In genomic region chr14:75063491-75064204, GRCh38 we compare ENCODE assay signal across 1 cellular context.
TF ChIP-seq lines count a peak whose summit lies in the region.

Gene ACYP1 (minus strand): TSS chr14:75064024. CDS start chr14:75063553, 471 bp downstream.

TF ChIP-seq in HepG2, 621 proteins besides CTCF, POLR2A, EP300 and RAD21 (continued from another document and continues in another):
- TF ChIP-seq MYC (CRISPR knock-in tag; IDR thresholded peaks at IDR 0.05; ENCODE audit: borderline replicate concordance) (peak; percentile 33; the same call in 1 of the 2 replicates), E2F1 (CRISPR knock-in tag; IDR thresholded peaks at IDR 0.05) (peak; percentile 96), NR2F2 (IDR thresholded peaks at IDR 0.05; ENCODE audit: borderline replicate concordance, low read depth) (no peak), ZNF891 (CRISPR knock-in tag; IDR thresholded peaks at IDR 0.05) (0 out of 2 replicates have a peak, but pooled peaks have one; percentile 41), RNF219 (CRISPR knock-in tag; IDR thresholded peaks at IDR 0.05) (no peak), ZNF652 (CRISPR knock-in tag; IDR thresholded peaks at IDR 0.05; ENCODE audit: borderline replicate concordance, low read depth) (peak; percentile 44; the same call in 1 of the 2 replicates), KAT7 (CRISPR knock-in tag; IDR thresholded peaks at IDR 0.05; ENCODE audit: borderline replicate concordance) (no peak), HIC2 (CRISPR knock-in tag; IDR thresholded peaks at IDR 0.05; ENCODE audit: low read depth) (no peak), ZNF512 (CRISPR knock-in tag; IDR thresholded peaks at IDR 0.05) (no peak), KAT2B (IDR thresholded peaks at IDR 0.05; ENCODE audit: borderline replicate concordance, low read depth, low read length) (no peak), ZNF570 (CRISPR knock-in tag; IDR thresholded peaks at IDR 0.05; ENCODE audit: borderline replicate concordance) (no peak), HMGXB3 (CRISPR knock-in tag; IDR thresholded peaks at IDR 0.05; ENCODE audit: borderline replicate concordance) (no peak), FOXK1 (CRISPR knock-in tag; IDR thresholded peaks at IDR 0.05; ENCODE audit: borderline replicate concordance, low read depth) (peak; percentile 58; the same call in 1 of the 2 replicates), TFDP1 (CRISPR knock-in tag; IDR thresholded peaks at IDR 0.05; ENCODE audit: borderline replicate concordance) (peak; percentile 83; the same call in 1 of the 2 replicates), MLX (CRISPR knock-in tag; IDR thresholded peaks at IDR 0.05) (no peak), DMAP1 (CRISPR knock-in tag; IDR thresholded peaks at IDR 0.05) (peak; percentile 66; the same call in 1 of the 2 replicates), ZNF230 (CRISPR knock-in tag; IDR thresholded peaks at IDR 0.05) (0 out of 2 replicates have a peak, but pooled peaks have one; percentile 23), HDAC1 (CRISPR knock-in tag; IDR thresholded peaks at IDR 0.05) (peak; percentile 85), KDM2A (CRISPR knock-in tag; IDR thresholded peaks at IDR 0.05; ENCODE audit: borderline replicate concordance, low read depth) (peak; percentile 67; the same call in 1 of the 2 replicates), ETS1 (CRISPR knock-in tag; IDR thresholded peaks at IDR 0.05) (no peak), NFYC (CRISPR knock-in tag; IDR thresholded peaks at IDR 0.05) (peak; percentile 98), RARA (CRISPR knock-in tag; IDR thresholded peaks at IDR 0.05) (0 out of 2 replicates have a peak, but pooled peaks have one; percentile 11), THAP9 (CRISPR knock-in tag; IDR thresholded peaks at IDR 0.05; ENCODE audit: borderline replicate concordance) (peak; percentile 42; the same call in 1 of the 2 replicates), CREB1 (IDR thresholded peaks at IDR 0.05) (peak; percentile 16; the same call in 1 of the 2 replicates), CREB1 (CRISPR knock-in tag; IDR thresholded peaks at IDR 0.05) (peak; percentile 50; the same call in 1 of the 2 replicates), ZBED4 (CRISPR knock-in tag; IDR thresholded peaks at IDR 0.05; ENCODE audit: borderline replicate concordance) (peak; percentile 35; the same call in 1 of the 2 replicates), CHD2 (IDR thresholded peaks at IDR 0.05; ENCODE audit: low read depth, low read length) (peak; percentile 31; the same call in 1 of the 2 replicates)
